In the genomic region with DNA sequence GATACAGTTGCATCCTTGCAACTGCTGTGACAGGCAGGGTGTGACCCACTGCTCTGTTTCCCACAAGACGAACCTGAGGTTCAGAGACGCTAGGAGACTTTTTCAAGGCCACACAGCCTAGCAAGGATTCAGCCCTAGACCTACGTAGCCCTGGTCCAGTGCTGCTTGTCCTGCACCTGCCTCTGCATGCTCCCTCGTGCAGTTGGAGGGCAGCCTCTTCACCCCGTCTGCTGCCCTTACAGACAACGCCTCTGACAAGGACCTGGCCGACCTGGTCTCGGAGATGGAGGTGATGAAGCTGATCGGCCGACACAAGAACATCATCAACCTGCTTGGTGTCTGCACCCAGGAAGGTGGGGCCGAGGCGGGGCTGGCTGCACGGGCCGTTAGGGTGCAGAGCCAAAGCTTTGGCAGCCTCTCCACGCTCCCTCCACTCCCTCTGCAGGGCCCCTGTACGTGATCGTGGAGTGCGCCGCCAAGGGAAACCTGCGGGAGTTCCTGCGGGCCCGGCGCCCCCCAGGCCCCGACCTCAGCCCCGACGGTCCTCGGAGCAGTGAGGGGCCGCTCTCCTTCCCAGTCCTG, we compare ENCODE assay signal across 22 cellular contexts. TPM values are rescaled to one million over a fixed set of nuclear protein-coding genes. Genes with fewer than 3 reads are reported as not detected.
A peak's percentile ranks its signal among the peaks of the same experiment; 100 is the strongest.
DNase-seq lines count a peak whose midpoint lies in the region; ATAC-seq, FAIRE-seq and TF ChIP-seq lines count a peak whose summit lies in the region.
"Had no signal": no experiment of that assay in that cellular context is flagged by ENCODE, and none has a peak within 500 bp of the region (broad histone marks: within the 10 kb centered on the region; RNA-seq: fewer than 3 reads in every experiment).

No MANE protein-coding gene starts in this region.

- H3K27ac ChIP-seq in BLaER1 (no peak overlapping the region), HepG2 (ENCODE audit: extremely low read length, insufficient read depth, low read length) (peak overlapping the region; percentile 67), sigmoid colon (peak overlapping the region in 3 of 4 donors; percentile 20 to 53 (median 45))
- H3K27ac ChIP-seq: SK-N-MC had no signal

- H3K4me1 ChIP-seq in BLaER1 (peaks cover 41% of the 10 kb centered on the region), HepG2 (ENCODE audit: insufficient read depth, low read length) (peaks cover 100% of the 10 kb centered on the region), sigmoid colon (peaks cover 0 to 13% (median 4%) of the 10 kb centered on the region in 4 donors)

- H3K9me3 Mint-ChIP-seq in WTC11 = no peaks in the 10 kb centered on the region
- no peaks in the 10 kb centered on the region for H3K9me3 Mint-ChIP-seq in activated T-cell treated with anti-CD3 and anti-CD28 coated beads, Interleukin-2, amount 50 U/mL, for 24 hours
- H3K9me3 Mint-ChIP-seq: activated CD4-positive, alpha-beta T cell treated with anti-CD3 and anti-CD28 coated beads, Interleukin-2, amount 10 ng/mL, durations not matched to agents 24 days and 14 days; activated naive CD4-positive, alpha-beta T cell treated with anti-CD3 and anti-CD28 coated beads, Interleukin-2, amount 10 ng/mL, durations not matched to agents 7 days and 5 days; mesothelial cell of epicardium; natural killer cell had no signal

- H3K9ac ChIP-seq in BLaER1 (no peak overlapping the region), HepG2 (ENCODE audit: insufficient read depth, low read depth, low read length) (peak overlapping the region; percentile 10; the same call in 1 of the 2 replicates)

- H3K9me3 ChIP-seq in BLaER1 = no peaks in the 10 kb centered on the region
- no peaks in the 10 kb centered on the region for H3K9me3 ChIP-seq in HepG2 (ENCODE audit: low read length)
- no peaks in the 10 kb centered on the region for H3K9me3 ChIP-seq in sigmoid colon

- 89% methylated on average over 18 of the region's 28 CpGs for WGBS in HepG2 (ENCODE audit: low lambda C conversion rate)
- WGBS in sigmoid colon, 2 donors = 75 to 79% methylated on average over 28 of the region's 28 CpGs

- no peak overlapping the region for H3K4me3 Mint-ChIP-seq in WTC11
- no peak overlapping the region for H3K4me3 Mint-ChIP-seq in activated T-cell treated with anti-CD3 and anti-CD28 coated beads, Interleukin-2, amount 50 U/mL, for 24 hours
- H3K4me3 Mint-ChIP-seq: activated CD4-positive, alpha-beta T cell treated with anti-CD3 and anti-CD28 coated beads, Interleukin-2, amount 10 ng/mL, durations not matched to agents 24 days and 14 days; activated naive CD4-positive, alpha-beta T cell treated with anti-CD3 and anti-CD28 coated beads, Interleukin-2, amount 10 ng/mL, durations not matched to agents 7 days and 5 days; mesothelial cell of epicardium; natural killer cell had no signal

- BruUV-seq in HepG2 (replicated peaks; lab: Mats Ljungman, UMichigan) = no TSS peak

- peak overlapping the region; percentile 48 for H3K4me2 ChIP-seq in BLaER1
- H3K4me2 ChIP-seq in HepG2 (ENCODE audit: low read depth, low read length) = peak overlapping the region; percentile 18; the same call in 1 of the 2 replicates

- no peak overlapping the region for H2AFZ ChIP-seq in HepG2 (ENCODE audit: low read length)

- DNase-seq in WTC11 (ENCODE audit: low spot score) (no peak), HepG2 (ENCODE audit: low spot score) (no peak), sigmoid colon (no peak), Kasumi-1 (lab: John Stamatoyannopoulos, UW) (no peak)
- DNase-seq in activated effector memory CD4-positive, alpha-beta T cell treated with anti-CD3 and anti-CD28 coated beads, Interleukin-2, amount 50 U/mL, for 16 hours = no peak
- no peak for DNase-seq in activated T-cell treated with anti-CD3 and anti-CD28 coated beads, Interleukin-2, amount 50 U/mL, for 24 hours
- DNase-seq: activated CD4-positive, alpha-beta T cell treated with anti-CD3 and anti-CD28 coated beads, Interleukin-2, amount 10 ng/mL, durations not matched to agents 24 days and 14 days; activated naive CD4-positive, alpha-beta T cell treated with anti-CD3 and anti-CD28 coated beads, Interleukin-2, amount 10 ng/mL, durations not matched to agents 7 days and 5 days; head of caudate nucleus; natural killer cell; NCI-H1105; NCI-H1930; NCI-H2227 treated with DMSO at 0.1 percent for 48 hours; T-helper 17 cell had no signal

- TF ChIP-seq CTCF in WTC11 (IDR thresholded peaks at IDR 0.05) = no peak
- TF ChIP-seq CTCF in HepG2 (CRISPR knock-in tag; IDR thresholded peaks at IDR 0.05) = no peak
- TF ChIP-seq CTCF in sigmoid colon (IDR thresholded peaks at IDR 0.05) = no peak

- H3K36me3 Mint-ChIP-seq in WTC11 = peaks cover 29% of the 10 kb centered on the region
- no peaks in the 10 kb centered on the region for H3K36me3 Mint-ChIP-seq in activated T-cell treated with anti-CD3 and anti-CD28 coated beads, Interleukin-2, amount 50 U/mL, for 24 hours (ENCODE audit: low read depth)
- H3K36me3 Mint-ChIP-seq: activated naive CD4-positive, alpha-beta T cell treated with anti-CD3 and anti-CD28 coated beads, Interleukin-2, amount 10 ng/mL, durations not matched to agents 7 days and 5 days; mesothelial cell of epicardium; natural killer cell had no signal

- POLR2A ChIA-PET in WTC11 (lab: Charles Lee) (no interaction called here), HepG2 (lab: Yijun Ruan, JAX) (interaction anchor here (0.7 to 1.8 kb wide), 7 partner anchors 8 to 217 kb away, joined by 3 to 28 read pairs (median 4); a partner anchor contains a TSS)

- FAIRE-seq in HepG2 (lab: Jason Lieb, UNC) = no peak
- FAIRE-seq: D721Med, endothelial cell of umbilical vein, GM19239 had no signal

- H3K36me3 ChIP-seq in BLaER1 (no peaks in the 10 kb centered on the region), HepG2 (replicated peaks in 1 of 2; ENCODE audit: control insufficient read depth in 1 of 2, insufficient read depth in 2 of 2, low read length in 2 of 2) (peaks cover 32 to 53% of the 10 kb centered on the region in 2 experiments), sigmoid colon (no peaks in the 10 kb centered on the region)

- peaks cover 18% of the 10 kb centered on the region for H3K79me2 ChIP-seq in HepG2 (ENCODE audit: insufficient read depth, low read length)

- TF ChIP-seq EP300 in HepG2 (IDR thresholded peaks at IDR 0.05; ENCODE audit: low read depth in 2 of 2, low read length in 2 of 2) (no peak), HepG2 (CRISPR knock-in tag; IDR thresholded peaks at IDR 0.05; ENCODE audit: borderline replicate concordance) (no peak), sigmoid colon (IDR thresholded peaks at IDR 0.05) (no peak)

- TF ChIP-seq POLR2A in HepG2 (IDR thresholded peaks at IDR 0.05; ENCODE audit: insufficient read depth in 1 of 2, low read depth in 2 of 2, low read length in 2 of 2) (no peak), sigmoid colon (IDR thresholded peaks at IDR 0.05) (no peak)

- H3K27me3 ChIP-seq in BLaER1 = peaks cover 9% of the 10 kb centered on the region; the same call in 1 of the 2 replicates
- H3K27me3 ChIP-seq in HepG2 (ENCODE audit: control insufficient read depth in 1 of 2, insufficient read depth in 2 of 2, low read length in 2 of 2) = no peaks in the 10 kb centered on the region
- no peaks in the 10 kb centered on the region for H3K27me3 ChIP-seq in sigmoid colon

- peak overlapping the region; percentile 87; the same call in 1 of the 2 replicates for H3K27ac Mint-ChIP-seq in WTC11
- H3K27ac Mint-ChIP-seq in activated T-cell treated with anti-CD3 and anti-CD28 coated beads, Interleukin-2, amount 50 U/mL, for 24 hours = no peak overlapping the region
- H3K27ac Mint-ChIP-seq: activated CD4-positive, alpha-beta T cell treated with anti-CD3 and anti-CD28 coated beads, Interleukin-2, amount 10 ng/mL, durations not matched to agents 24 days and 14 days; activated naive CD4-positive, alpha-beta T cell treated with anti-CD3 and anti-CD28 coated beads, Interleukin-2, amount 10 ng/mL, durations not matched to agents 7 days and 5 days; mesothelial cell of epicardium; natural killer cell; T-helper 17 cell had no signal

- in situ Hi-C loops in HepG2 (cut with HindIII; ENCODE audit: extremely low pct_ligation_motif_present, low pct_unique_long_range_greater_than_20kb) = no loop called here

- intact Hi-C loops in HepG2 (cut with micrococcal nuclease; ENCODE audit: unreplicated experiment) (no loop called here), sigmoid colon (cut with DNase I) (no loop called here)

- H3K4me3 ChIP-seq in BLaER1 (no peak overlapping the region), HepG2 (replicated peaks in 1 of 3; ENCODE audit: insufficient read depth in 1 of 3, low read depth in 2 of 3, low read length in 3 of 3) (peak overlapping the region in 1 of 3 experiments; percentile 13; a peak in 1 of 6 replicates), sigmoid colon (no peak overlapping the region)
- H3K4me3 ChIP-seq: SK-N-MC had no signal

- TF ChIP-seq RAD21 in HepG2 (CRISPR knock-in tag; IDR thresholded peaks at IDR 0.05) = no peak

- H3K4me1 Mint-ChIP-seq in WTC11 = peaks cover 16% of the 10 kb centered on the region
- no peaks in the 10 kb centered on the region for H3K4me1 Mint-ChIP-seq in activated T-cell treated with anti-CD3 and anti-CD28 coated beads, Interleukin-2, amount 50 U/mL, for 24 hours (ENCODE audit: low read depth)
- H3K4me1 Mint-ChIP-seq: activated CD4-positive, alpha-beta T cell treated with anti-CD3 and anti-CD28 coated beads, Interleukin-2, amount 10 ng/mL, durations not matched to agents 24 days and 14 days; activated naive CD4-positive, alpha-beta T cell treated with anti-CD3 and anti-CD28 coated beads, Interleukin-2, amount 10 ng/mL, durations not matched to agents 7 days and 5 days; natural killer cell had no signal

- no peaks in the 10 kb centered on the region for H3K27me3 Mint-ChIP-seq in WTC11 (ENCODE audit: low read depth)
- H3K27me3 Mint-ChIP-seq in activated T-cell treated with anti-CD3 and anti-CD28 coated beads, Interleukin-2, amount 50 U/mL, for 24 hours = no peaks in the 10 kb centered on the region

- no peaks in the 10 kb centered on the region for H4K20me1 ChIP-seq in BLaER1
- peaks cover 5% of the 10 kb centered on the region for H4K20me1 ChIP-seq in HepG2 (ENCODE audit: insufficient read depth, low read length)

- CTCF ChIA-PET in WTC11 (lab: Charles Lee) (interaction anchor here (1.5 kb wide), 1 partner anchor 17 kb away, joined by 6 read pairs; no protein-coding TSS in a partner anchor), HepG2 (lab: Yijun Ruan, JAX; ENCODE audit: low intra/inter-chr PET ratio, low total read pairs) (no interaction called here)

- ATAC-seq in WTC11 (no peak), HepG2 (no peak), GM18873 (IDR thresholded peaks at IDR 0.05; ENCODE audit: low FRiP score, unreplicated experiment) (no peak)
- ATAC-seq: left colon, T-helper 17 cell had no signal

RNA-seq across cellular contexts. Expression of a gene that starts 8.5 kb away (rescaled TPM):
- total RNA-seq in WTC11 (2021) (108 to 122 TPM (median 111 TPM) in 3 replicates), HepG2 (2016; rRNA removed; fragmentation: Illumina TruSeq; extraction: Trizol) (109 and 219 TPM in 2 replicates), sigmoid colon (10 to 100 TPM in 1 of 4 donors, 1 to 10 TPM in 3; 3.0 to 11.8 (median 6.1) TPM)
- total RNA-seq in HepG2 (2016; cell fraction: cytosol; rRNA removed; fragmentation: Illumina TruSeq; extraction: Trizol; ENCODE audit: low read depth) = 52.3 and 56.4 TPM in 2 replicates
- 90.0 and 222 TPM in 2 replicates for total RNA-seq in HepG2 (2016; cell fraction: insoluble cytoplasmic fraction; rRNA removed; fragmentation: Illumina TruSeq; extraction: Trizol)
- 106 and 116 TPM in 2 replicates for total RNA-seq in HepG2 (2016; cell fraction: membrane; rRNA removed; fragmentation: Illumina TruSeq; extraction: Trizol)
- total RNA-seq in HepG2 (2016; cell fraction: nucleus; rRNA removed; fragmentation: Illumina TruSeq; extraction: Trizol) = 196 and 244 TPM in 2 replicates
- polyA plus RNA-seq in HepG2 (2011; rRNA removed) (129 and 188 TPM in 2 replicates), sigmoid colon (10 to 100 TPM in 1 of 3 donors, 1 to 10 TPM in 2; 4.9 to 45.0 (median 6.6) TPM)
- 134 and 208 TPM in 2 replicates for polyA plus RNA-seq in HepG2 (2011; cell fraction: cytosol; rRNA removed)
- polyA plus RNA-seq in HepG2 (2011; cell fraction: nucleus; rRNA removed) = 419 and 525 TPM in 2 replicates
- polyA plus RNA-seq in HepG2 (2012) = 133 and 146 TPM in 2 replicates
- 42.6 and 44.6 TPM in 2 replicates for polyA plus RNA-seq in HepG2 (2016; cell fraction: cytosol; fragmentation: Illumina TruSeq; extraction: Trizol; ENCODE audit: low read depth)
- polyA plus RNA-seq in HepG2 (2016; cell fraction: insoluble cytoplasmic fraction; fragmentation: Illumina TruSeq; extraction: Trizol; ENCODE audit: low read depth) = 85.7 and 113 TPM in 2 replicates
- 86.4 and 98.3 TPM in 2 replicates for polyA plus RNA-seq in HepG2 (2016; cell fraction: membrane; fragmentation: Illumina TruSeq; extraction: Trizol; ENCODE audit: low read depth)
- polyA plus RNA-seq in HepG2 (2016; cell fraction: nucleus; fragmentation: Illumina TruSeq; extraction: Trizol; ENCODE audit: insufficient read depth, low read depth) = 453 and 457 TPM in 2 replicates
- polyA minus RNA-seq in HepG2 (2011; rRNA and poly(A)+ RNA removed; ENCODE audit: low replicate concordance) = 8.0 and 375 TPM in 2 replicates
- polyA minus RNA-seq in HepG2 (2011; cell fraction: cytosol; rRNA and poly(A)+ RNA removed) = 121 and 152 TPM in 2 replicates
- polyA minus RNA-seq in HepG2 (2011; cell fraction: nucleus; rRNA and poly(A)+ RNA removed) = 148 and 160 TPM in 2 replicates

RNA-seq across cellular contexts. Expression of a gene that starts 38.4 kb away (rescaled TPM):
- total RNA-seq in WTC11 (2021) (144 to 153 TPM (median 148 TPM) in 3 replicates), HepG2 (2016; rRNA removed; fragmentation: Illumina TruSeq; extraction: Trizol) (0.09 and 0.18 TPM in 2 replicates), sigmoid colon (10 to 100 TPM; 34.6 to 41.5 (median 36.5) TPM)
- under 0.01 TPM in 1 of 2 replicates, not detected in the other for total RNA-seq in HepG2 (2016; cell fraction: cytosol; rRNA removed; fragmentation: Illumina TruSeq; extraction: Trizol; ENCODE audit: low read depth)
- 0.04 and 0.09 TPM in 2 replicates for total RNA-seq in HepG2 (2016; cell fraction: insoluble cytoplasmic fraction; rRNA removed; fragmentation: Illumina TruSeq; extraction: Trizol)
- total RNA-seq in HepG2 (2016; cell fraction: membrane; rRNA removed; fragmentation: Illumina TruSeq; extraction: Trizol) = 0.10 and 0.12 TPM in 2 replicates
- 0.16 and 0.19 TPM in 2 replicates for total RNA-seq in HepG2 (2016; cell fraction: nucleus; rRNA removed; fragmentation: Illumina TruSeq; extraction: Trizol)
- polyA plus RNA-seq in HepG2 (2011; rRNA removed) (0.01 and 0.05 TPM in 2 replicates), sigmoid colon (10 to 100 TPM in 1 of 3 donors, 1 to 10 TPM in 2; 3.0 to 21.1 (median 5.8) TPM)
- under 0.01 and 0.01 TPM in 2 replicates for polyA plus RNA-seq in HepG2 (2011; cell fraction: cytosol; rRNA removed)
- polyA plus RNA-seq in HepG2 (2011; cell fraction: nucleus; rRNA removed) = 0.06 and 0.09 TPM in 2 replicates
- 0.01 TPM in 1 of 2 replicates, not detected in the other for polyA plus RNA-seq in HepG2 (2012)
- not detected in 2 replicates for polyA plus RNA-seq in HepG2 (2016; cell fraction: cytosol; fragmentation: Illumina TruSeq; extraction: Trizol; ENCODE audit: low read depth)
- not detected in 2 replicates for polyA plus RNA-seq in HepG2 (2016; cell fraction: insoluble cytoplasmic fraction; fragmentation: Illumina TruSeq; extraction: Trizol; ENCODE audit: low read depth)
- polyA plus RNA-seq in HepG2 (2016; cell fraction: membrane; fragmentation: Illumina TruSeq; extraction: Trizol; ENCODE audit: low read depth) = not detected in 2 replicates
- polyA plus RNA-seq in HepG2 (2016; cell fraction: nucleus; fragmentation: Illumina TruSeq; extraction: Trizol; ENCODE audit: insufficient read depth, low read depth) = 0.07 and 0.29 TPM in 2 replicates
- polyA minus RNA-seq in HepG2 (2011; rRNA and poly(A)+ RNA removed; ENCODE audit: low replicate concordance) = 0.12 and 50.5 TPM in 2 replicates
- 0.10 and 0.26 TPM in 2 replicates for polyA minus RNA-seq in HepG2 (2011; cell fraction: cytosol; rRNA and poly(A)+ RNA removed)
- 0.12 and 0.52 TPM in 2 replicates for polyA minus RNA-seq in HepG2 (2011; cell fraction: nucleus; rRNA and poly(A)+ RNA removed)

Comparison
In these comparisons a context has a peak if more than half of its experiments do, and no peak if none do; other contexts are left out.
1. RNA of a gene that starts 38.4 kb away (total RNA-seq): 144 to 153 TPM in WTC11 and 34.6 to 41.5 TPM in sigmoid colon; under 0.01 to 0.19 TPM in HepG2; every median in the first group is over 10 times any median in the second.